In genomic region chr17:50864747-50865059, GRCh38 we compare ENCODE assay signal across 8 cellular contexts. TPM values are rescaled to one million over a fixed set of nuclear protein-coding genes. Genes with fewer than 3 reads are reported as not detected.
A peak's percentile ranks its signal among the peaks of the same experiment; 100 is the strongest.
DNase-seq lines count a peak whose midpoint lies in the region; ATAC-seq, FAIRE-seq and TF ChIP-seq lines count a peak whose summit lies in the region.

No MANE protein-coding gene starts in this region.

- no TSS peak for BruUV-seq in HCT116 (replicated peaks; lab: Mats Ljungman, UMichigan)

- H3K27me3 Mint-ChIP-seq in activated CD4-positive, alpha-beta T cell treated with anti-CD3 and anti-CD28 coated beads, Interleukin-2, amount 10 ng/mL, durations not matched to agents 7 days and 5 days: no peaks in the 10 kb centered on the region

- H3K27ac ChIP-seq in HCT116 (ENCODE audit: low read depth, low read length): peak overlapping the region; percentile 92
- H3K27ac ChIP-seq in right cardiac atrium (ENCODE audit: low read length): peak overlapping the region; percentile 92
- peak overlapping the region; percentile 98 to 100 for H3K27ac ChIP-seq in small intestine (ENCODE audit: low read depth in 1 of 2, low read length in 1 of 2)

- RAD21 ChIA-PET in HCT116 (lab: Charles Lee; ENCODE audit: low non-redundant PET in 1 of 2, low total read pairs in 2 of 2, uncharacterized antibody in 2 of 2, unreplicated experiment in 2 of 2): no interaction called here

- POLR2A ChIA-PET in HCT116 (lab: Charles Lee): interaction anchor here (1.2 to 6.1 kb wide), 6 partner anchors 12 to 288 kb away, joined by 3 to 89 read pairs (median 75); partner anchors contain the start of gene NME1
- POLR2A ChIA-PET in activated CD4-positive, alpha-beta T cell treated with anti-CD3 and anti-CD28 coated beads, Interleukin-2, amount 10 ng/mL, durations not matched to agents 7 days and 5 days (lab: Charles Lee): interaction anchor here (0.6 to 1.2 kb wide), 2 partner anchors 11 to 67 kb away, joined by 3 read pairs; no protein-coding TSS in a partner anchor

- no peak for ATAC-seq in HCT116
- ATAC-seq in right cardiac atrium: no peak
- ATAC-seq in HG02798 (IDR thresholded peaks at IDR 0.05; ENCODE audit: poor library complexity, unreplicated experiment): no peak

- peak overlapping the region; percentile 95 for H3K27ac Mint-ChIP-seq in activated CD4-positive, alpha-beta T cell treated with anti-CD3 and anti-CD28 coated beads, Interleukin-2, amount 10 ng/mL, durations not matched to agents 7 days and 5 days

- H3K27me3 ChIP-seq in HCT116 (ENCODE audit: insufficient read depth, low read length): no peaks in the 10 kb centered on the region
- H3K27me3 ChIP-seq in right cardiac atrium (ENCODE audit: control insufficient read depth, insufficient read depth): no peaks in the 10 kb centered on the region
- H3K27me3 ChIP-seq in small intestine (ENCODE audit: control insufficient read depth in 2 of 2, insufficient read depth in 2 of 2, low read length in 2 of 2): no peaks in the 10 kb centered on the region

- intact Hi-C loops in HCT116 (cut with micrococcal nuclease): loop anchor here (5.0 to 10.0 kb wide), 2 partner anchors 230 to 288 kb away; partner anchors contain the start of genes ABCC3 and NME1
- intact Hi-C loops in right cardiac atrium (cut with DNase I): loop anchor here in 1 of 4 donors (5.0 kb wide), 1 partner anchor 68 kb away; no protein-coding TSS in a partner anchor

- H3K4me3 Mint-ChIP-seq in activated CD4-positive, alpha-beta T cell treated with anti-CD3 and anti-CD28 coated beads, Interleukin-2, amount 10 ng/mL, durations not matched to agents 7 days and 5 days: peak overlapping the region; percentile 88

- peaks cover 36% of the 10 kb centered on the region for H3K79me2 ChIP-seq in HCT116 (ENCODE audit: insufficient read depth, low read length)

- H3K4me3 ChIP-seq in HCT116 (replicated peaks in 1 of 2; ENCODE audit: low read depth in 1 of 2, low read length in 2 of 2) (peak overlapping the region; percentile 70 to 83), right cardiac atrium (ENCODE audit: low read length) (peak overlapping the region; percentile 95), small intestine (ENCODE audit: low read depth in 1 of 2, low read length in 2 of 2) (peak overlapping the region; percentile 85 to 99)

- 11% methylated on average over 6 of the region's 6 CpGs for WGBS in right cardiac atrium
- 4 to 12% (median 11%) methylated on average over 6 of the region's 6 CpGs for WGBS in small intestine, 3 donors

- H3K9me2 ChIP-seq in HCT116 (ENCODE audit: insufficient read depth): no peaks in the 10 kb centered on the region

- peaks cover 17 to 36% of the 10 kb centered on the region in 2 experiments for H3K4me1 ChIP-seq in HCT116 (ENCODE audit: control insufficient read depth in 1 of 2, insufficient read depth in 2 of 2, low read length in 2 of 2)
- peaks cover 3% of the 10 kb centered on the region for H3K4me1 ChIP-seq in right cardiac atrium (ENCODE audit: control insufficient read depth, insufficient read depth, low read length)
- H3K4me1 ChIP-seq in small intestine (ENCODE audit: control insufficient read depth in 2 of 2, insufficient read depth in 1 of 2, low read depth in 1 of 2, low read length in 1 of 2): no peaks in the 10 kb centered on the region

- no peak for TF ChIP-seq RAD21 in HCT116 (IDR thresholded peaks at IDR 0.05; ENCODE audit: low read depth)

- H2AFZ ChIP-seq in HCT116 (ENCODE audit: low read depth, low read length, poor library complexity, severe bottlenecking): no peak overlapping the region

- CTCF ChIA-PET in HCT116 (lab: Charles Lee): interaction anchor here (0.9 to 4.5 kb wide), 3 partner anchors 12 to 96 kb away, joined by 3 to 51 read pairs (median 3); no protein-coding TSS in a partner anchor
- CTCF ChIA-PET in activated CD4-positive, alpha-beta T cell treated with anti-CD3 and anti-CD28 coated beads, Interleukin-2, amount 10 ng/mL, durations not matched to agents 7 days and 5 days (lab: Charles Lee): interaction anchor here (1.1 to 3.2 kb wide), 4 partner anchors 9 to 93 kb away, joined by 3 to 20 read pairs (median 8); no protein-coding TSS in a partner anchor

- peaks cover 11 to 13% of the 10 kb centered on the region in 2 experiments for H3K36me3 ChIP-seq in HCT116 (ENCODE audit: control insufficient read depth in 1 of 2, insufficient read depth in 2 of 2, low read length in 2 of 2)
- peaks cover 0 to 8% of the 10 kb centered on the region in 2 donors for H3K36me3 ChIP-seq in small intestine (ENCODE audit: control insufficient read depth in 2 of 2, insufficient read depth in 2 of 2, low read length in 2 of 2)

- H3K9me3 Mint-ChIP-seq in activated CD4-positive, alpha-beta T cell treated with anti-CD3 and anti-CD28 coated beads, Interleukin-2, amount 10 ng/mL, durations not matched to agents 7 days and 5 days: no peaks in the 10 kb centered on the region

- FAIRE-seq in small intestine (lab: Jason Lieb, UNC): no peak

- H3K4me1 Mint-ChIP-seq in activated CD4-positive, alpha-beta T cell treated with anti-CD3 and anti-CD28 coated beads, Interleukin-2, amount 10 ng/mL, durations not matched to agents 7 days and 5 days: peaks cover 43% of the 10 kb centered on the region

- DNase-seq in HCT116 (ENCODE audit: low read depth, low spot score) (no peak), right cardiac atrium (no peak), small intestine (no peak), NCI-H1417 (lab: John Stamatoyannopoulos, UW) (no peak), NCI-H2107 treated with DMSO at 0.1 percent for 48 hours (lab: John Stamatoyannopoulos, UW; ENCODE audit: unreplicated experiment) (no peak), GDM1 (lab: John Stamatoyannopoulos, UW) (no peak)
- DNase-seq in activated CD4-positive, alpha-beta T cell treated with anti-CD3 and anti-CD28 coated beads, Interleukin-2, amount 10 ng/mL, durations not matched to agents 7 days and 5 days: no peak

- H4K20me1 ChIP-seq in HCT116 (ENCODE audit: insufficient read depth): peaks cover 23% of the 10 kb centered on the region

- TF ChIP-seq POLR2A in HCT116 (IDR thresholded peaks at IDR 0.05; ENCODE audit: borderline replicate concordance, extremely low read depth, insufficient read depth, insufficient read length): no peak

- H3K4me2 ChIP-seq in HCT116 (ENCODE audit: low read length): peak overlapping the region; percentile 93

- peaks cover 29% of the 10 kb centered on the region for H3K36me3 Mint-ChIP-seq in activated CD4-positive, alpha-beta T cell treated with anti-CD3 and anti-CD28 coated beads, Interleukin-2, amount 10 ng/mL, durations not matched to agents 7 days and 5 days (ENCODE audit: low read depth)

- H3K9me3 ChIP-seq in HCT116 (ENCODE audit: control insufficient read depth in 1 of 2, insufficient read depth in 1 of 2, low read depth in 1 of 2, low read length in 2 of 2): no peaks in the 10 kb centered on the region
- H3K9me3 ChIP-seq in right cardiac atrium (ENCODE audit: control insufficient read depth, low read length): no peaks in the 10 kb centered on the region
- no peaks in the 10 kb centered on the region for H3K9me3 ChIP-seq in small intestine (ENCODE audit: control insufficient read depth, low read depth)

- H3K9ac ChIP-seq in HCT116 (ENCODE audit: low read length): peak overlapping the region; percentile 82

- TF ChIP-seq CTCF in HCT116 (IDR thresholded peaks at IDR 0.05 in 2 of 3, conservative IDR thresholded peaks at IDR 0.05 in 1 of 3; ENCODE audit: borderline replicate concordance in 1 of 3, insufficient read depth in 1 of 3, low read depth in 2 of 3, low read length in 2 of 3): no peak

TF ChIP-seq in HCT116, 20 proteins besides CTCF, POLR2A, EP300 and RAD21 (continues in another document):
- no peak for TF ChIP-seq SRF (IDR thresholded peaks at IDR 0.05; ENCODE audit: low read depth)
- no peak for TF ChIP-seq ELF1 (IDR thresholded peaks at IDR 0.05; ENCODE audit: borderline replicate concordance, low read depth)
- no peak for TF ChIP-seq EGR1 (IDR thresholded peaks at IDR 0.05; ENCODE audit: low read depth)
- no peak for TF ChIP-seq FOSL1 (IDR thresholded peaks at IDR 0.05; ENCODE audit: low read depth)
- no peak for TF ChIP-seq REST (IDR thresholded peaks at IDR 0.05; ENCODE audit: low read depth)
- TF ChIP-seq SP1 (IDR thresholded peaks at IDR 0.05; ENCODE audit: low read depth): no peak

RNA-seq across cellular contexts. Expression of gene TOB1, which starts 1.5 kb away (rescaled TPM):
- 86.0 TPM for total RNA-seq in HCT116 (2021; ENCODE audit: unreplicated experiment)
- 57.2 and 74.9 TPM in 2 replicates for polyA plus RNA-seq in HCT116 (2012)
- 10 to 100 TPM; 81.8 to 99.0 TPM for total RNA-seq in activated CD4-positive, alpha-beta T cell treated with anti-CD3 and anti-CD28 coated beads, Interleukin-2, amount 10 ng/mL, durations not matched to agents 7 days and 5 days
- 10 to 100 TPM; 51.0 to 73.2 (median 65.0) TPM for total RNA-seq in right cardiac atrium
- polyA plus RNA-seq in right cardiac atrium: 31.0 TPM
- polyA plus RNA-seq in small intestine: 10 to 100 TPM; 24.6 to 42.0 (median 34.4) TPM

RNA-seq across cellular contexts. Expression of gene WFIKKN2, which starts 29.3 kb away (rescaled TPM):
- total RNA-seq in HCT116 (2021; ENCODE audit: unreplicated experiment) (0.05 TPM), right cardiac atrium (1 to 10 TPM in 2 of 4 donors, under 1 TPM in 2; 0.68 to 3.0 (median 1.4) TPM)
- not detected in 2 replicates for polyA plus RNA-seq in HCT116 (2012)
- not detected for total RNA-seq in activated CD4-positive, alpha-beta T cell treated with anti-CD3 and anti-CD28 coated beads, Interleukin-2, amount 10 ng/mL, durations not matched to agents 7 days and 5 days
- polyA plus RNA-seq in right cardiac atrium (1.1 TPM), small intestine (under 1 TPM in 1 of 3 donors, not detected in 2; 0.10 TPM)
